In genomic region chr2:153360239-153360638, GRCh38 we compare ENCODE assay signal across 24 cellular contexts.
"Had no signal": no experiment of that assay in that cellular context is flagged by ENCODE, and none has a peak within 500 bp of the region (broad histone marks: within the 10 kb centered on the region; RNA-seq: fewer than 3 reads in every experiment).

No MANE protein-coding gene starts in this region.

- H3K79me2 ChIP-seq: hepatocyte had no signal

- H3K9me3 ChIP-seq: pancreas, thyroid gland, upper lobe of left lung, uterus had no signal

- H3K4me3 ChIP-seq: hepatocyte, pancreas, smooth muscle cell, suprapubic skin, thyroid gland, upper lobe of left lung, uterus had no signal

- DNase-seq: erythroblast; foreskin keratinocyte; head of caudate nucleus; natural killer cell; nucleus accumbens; right cardiac atrium; stimulated activated CD4-positive, alpha-beta T cell treated with anti-CD3 and anti-CD28 coated beads, Interleukin-4, amount 100 ng/mL, for 1 hour; stimulated activated CD8-positive, alpha-beta memory T cell treated with anti-CD3 and anti-CD28 coated beads, Interleukin-4, amount 100 ng/mL, for 48 hours; stimulated activated naive CD8-positive, alpha-beta T cell treated with anti-CD3 and anti-CD28 coated beads, Interleukin-15, Interleukin-2, amounts not matched to agents 100 U/mL and 50 U/mL, for 24 hours; thyroid gland; uterus had no signal

- FAIRE-seq: colon, endothelial cell of umbilical vein, pancreas had no signal

- ATAC-seq: foreskin keratinocyte; left lobe of liver; natural killer cell; pancreas; right cardiac atrium; stimulated activated effector memory CD8-positive, alpha-beta T cell treated with anti-CD3 and anti-CD28 coated beads, Interleukin-12 subunit alpha, Interleukin-12 subunit beta, amount 100 ng/mL, for 72 hours; stimulated activated naive CD8-positive, alpha-beta T cell treated with anti-CD3 and anti-CD28 coated beads, Interleukin-15, Interleukin-2, amounts not matched to agents 100 U/mL and 50 U/mL, for 24 hours had no signal

- H3K4me2 ChIP-seq: hepatocyte, smooth muscle cell had no signal

- H2AFZ ChIP-seq: hepatocyte had no signal

- H3K27ac ChIP-seq: foreskin keratinocyte, hepatocyte, pancreas, suprapubic skin, thyroid gland, upper lobe of left lung, uterus had no signal

- H3K27me3 ChIP-seq: foreskin keratinocyte, hepatocyte, pancreas, suprapubic skin, thyroid gland, upper lobe of left lung, uterus had no signal

- H3K4me3 Mint-ChIP-seq: dendritic cell treated with granulocyte-macrophage colony-stimulating factor and Interleukin-4, amounts not matched to agents 40 ng/mL and 50 ng/mL, for 4 days; mesothelial cell of epicardium; natural killer cell; neural crest cell; stimulated activated effector memory CD8-positive, alpha-beta T cell treated with anti-CD3 and anti-CD28 coated beads, Interleukin-12 subunit alpha, Interleukin-12 subunit beta, amount 100 ng/mL, for 72 hours had no signal

- H3K4me1 Mint-ChIP-seq: mesothelial cell of epicardium; natural killer cell; neural crest cell; stimulated activated effector memory CD8-positive, alpha-beta T cell treated with anti-CD3 and anti-CD28 coated beads, Interleukin-12 subunit alpha, Interleukin-12 subunit beta, amount 100 ng/mL, for 72 hours had no signal

- H3K27ac Mint-ChIP-seq: dendritic cell treated with granulocyte-macrophage colony-stimulating factor and Interleukin-4, amounts not matched to agents 40 ng/mL and 50 ng/mL, for 4 days; mesothelial cell of epicardium; natural killer cell; progenitor cell of endocrine pancreas; stimulated activated effector memory CD8-positive, alpha-beta T cell treated with anti-CD3 and anti-CD28 coated beads, Interleukin-12 subunit alpha, Interleukin-12 subunit beta, amount 100 ng/mL, for 72 hours had no signal

- H3K36me3 ChIP-seq: pancreas, suprapubic skin, thyroid gland, upper lobe of left lung, uterus had no signal

- H3K36me3 Mint-ChIP-seq: mesothelial cell of epicardium; natural killer cell; stimulated activated effector memory CD8-positive, alpha-beta T cell treated with anti-CD3 and anti-CD28 coated beads, Interleukin-12 subunit alpha, Interleukin-12 subunit beta, amount 100 ng/mL, for 72 hours had no signal

- H3K4me1 ChIP-seq: foreskin keratinocyte, pancreas, suprapubic skin, thyroid gland, upper lobe of left lung, uterus had no signal

- H3K27me3 Mint-ChIP-seq: dendritic cell treated with granulocyte-macrophage colony-stimulating factor and Interleukin-4, amounts not matched to agents 40 ng/mL and 50 ng/mL, for 4 days; progenitor cell of endocrine pancreas had no signal
